Comparison of ENCODE assay signal across 19 cellular contexts in the genomic region with DNA sequence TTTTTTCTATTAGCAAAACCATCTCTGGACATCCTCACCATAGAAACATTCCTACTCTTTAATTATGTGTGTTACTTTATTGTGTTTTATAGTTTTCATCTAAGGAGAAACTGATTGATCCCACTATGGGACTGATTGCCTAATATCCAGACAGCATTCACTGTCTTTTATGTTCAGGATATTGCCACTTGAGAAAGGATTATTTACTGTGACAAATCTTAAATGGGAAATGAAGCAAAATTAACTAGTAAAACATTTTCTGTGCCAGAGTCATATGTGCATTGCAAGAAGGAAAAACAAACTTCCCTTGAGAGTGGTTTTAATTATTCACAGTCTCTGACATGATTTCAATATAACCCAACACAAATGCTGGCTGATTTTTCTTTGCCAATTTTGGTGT. TPM values are rescaled to one million over a fixed set of nuclear protein-coding genes. Genes with fewer than 3 reads are reported as not detected.
DNase-seq lines count a peak whose midpoint lies in the region; ATAC-seq, FAIRE-seq and TF ChIP-seq lines count a peak whose summit lies in the region.
"Had no signal": no experiment of that assay in that cellular context is flagged by ENCODE, and none has a peak within 500 bp of the region (broad histone marks: within the 10 kb centered on the region; RNA-seq: fewer than 3 reads in every experiment).

No MANE protein-coding gene starts in this region.

- H3K27ac Mint-ChIP-seq in activated naive CD4-positive, alpha-beta T cell treated with anti-CD3 and anti-CD28 coated beads, Interleukin-2, amount 50 U/mL, for 72 hours = no peak overlapping the region
- H3K27ac Mint-ChIP-seq: CD4-positive, alpha-beta memory T cell; HFFc6 had no signal

- H3K9me3 Mint-ChIP-seq in activated naive CD4-positive, alpha-beta T cell treated with anti-CD3 and anti-CD28 coated beads, Interleukin-2, amount 50 U/mL, for 72 hours = no peaks in the 10 kb centered on the region

- TF ChIP-seq CTCF in D721Med (IDR thresholded peaks at IDR 0.05; ENCODE audit: insufficient read depth, missing control alignments) = no peak

- H3K27ac ChIP-seq in SK-N-MC = no peak overlapping the region

- H3K36me3 ChIP-seq in SK-N-MC (ENCODE audit: insufficient read depth, low read length) = no peaks in the 10 kb centered on the region
- H3K36me3 ChIP-seq: HAP-1 had no signal

- peak; percentile 6 for FAIRE-seq in D721Med (lab: Jason Lieb, UNC)
- FAIRE-seq: A204.1, G401.6, H54 had no signal

- peaks cover 0 to 8% of the 10 kb centered on the region in 2 donors for H3K36me3 Mint-ChIP-seq in activated naive CD4-positive, alpha-beta T cell treated with anti-CD3 and anti-CD28 coated beads, Interleukin-2, amount 50 U/mL, for 72 hours
- H3K36me3 Mint-ChIP-seq: CD4-positive, alpha-beta memory T cell had no signal

- DNase-seq in D721Med (ENCODE audit: insufficient read length, low spot score) (no peak), SK-N-MC (ENCODE audit: low read depth, low spot score) (peak; percentile 79), fibroblast of gingiva (ENCODE audit: low read depth) (peak; percentile 39), A172 (ENCODE audit: low spot score) (no peak)
- DNase-seq in activated naive CD4-positive, alpha-beta T cell treated with anti-CD3 and anti-CD28 coated beads, Interleukin-2, amount 50 U/mL, for 72 hours (ENCODE audit: low spot score in 2 of 2) = no peak
- DNase-seq: ACHN; C1 segment of cervical spinal cord; Calu3; CD4-positive, alpha-beta memory T cell; COR-L47; DMS153; DND-41; GOT3; HFFc6 had no signal

- H3K4me3 ChIP-seq in SK-N-MC = no peak overlapping the region
- H3K4me3 ChIP-seq: HAP-1 had no signal

- H3K9me3 ChIP-seq in SK-N-MC (ENCODE audit: low read depth, low read length) = no peaks in the 10 kb centered on the region
- H3K9me3 ChIP-seq: HAP-1 had no signal

- H3K9ac ChIP-seq in SK-N-MC (ENCODE audit: insufficient read length) = no peak overlapping the region

- ATAC-seq in activated naive CD4-positive, alpha-beta T cell treated with anti-CD3 and anti-CD28 coated beads, Interleukin-2, amount 50 U/mL, for 72 hours = no peak
- ATAC-seq in GM19463 (IDR thresholded peaks at IDR 0.05; ENCODE audit: unreplicated experiment) = no peak

RNA-seq across cellular contexts. Expression of a gene that starts 15.9 kb away (rescaled TPM):
- not detected for total RNA-seq in activated naive CD4-positive, alpha-beta T cell treated with anti-CD3 and anti-CD28 coated beads, Interleukin-2, amount 50 U/mL, for 72 hours
- total RNA-seq in A172 (2014; rRNA removed; shearing (Covaris generic)) = not detected in 2 replicates
- total RNA-seq: Calu3; CD4-positive, alpha-beta memory T cell; HFFc6 had no signal

RNA-seq across cellular contexts. Expression of a gene that starts 44.5 kb away (rescaled TPM):
- total RNA-seq in activated naive CD4-positive, alpha-beta T cell treated with anti-CD3 and anti-CD28 coated beads, Interleukin-2, amount 50 U/mL, for 72 hours = 10 to 100 TPM in 1 of 2 donors, 1 to 10 TPM in 1; 9.0 to 12.0 TPM
- not detected in 2 replicates for total RNA-seq in A172 (2014; rRNA removed; shearing (Covaris generic))
- total RNA-seq: Calu3, HFFc6 had no signal

Comparison
In these comparisons a context has a peak if more than half of its experiments do, and no peak if none do; other contexts are left out.
1. DNase-seq: peak in SK-N-MC (single experiment) and fibroblast of gingiva (single experiment); none in D721Med (single experiment), activated naive CD4-positive, alpha-beta T cell treated with anti-CD3 and anti-CD28 coated beads, Interleukin-2, amount 50 U/mL, for 72 hours (0 of 2) and A172 (single experiment).
2. RNA of a gene that starts 44.5 kb away (total RNA-seq): 9.0 to 12.0 TPM in activated naive CD4-positive, alpha-beta T cell treated with anti-CD3 and anti-CD28 coated beads, Interleukin-2, amount 50 U/mL, for 72 hours; not detected in A172; every median in the first group is over 10 times any median in the second.